In the genomic region with DNA sequence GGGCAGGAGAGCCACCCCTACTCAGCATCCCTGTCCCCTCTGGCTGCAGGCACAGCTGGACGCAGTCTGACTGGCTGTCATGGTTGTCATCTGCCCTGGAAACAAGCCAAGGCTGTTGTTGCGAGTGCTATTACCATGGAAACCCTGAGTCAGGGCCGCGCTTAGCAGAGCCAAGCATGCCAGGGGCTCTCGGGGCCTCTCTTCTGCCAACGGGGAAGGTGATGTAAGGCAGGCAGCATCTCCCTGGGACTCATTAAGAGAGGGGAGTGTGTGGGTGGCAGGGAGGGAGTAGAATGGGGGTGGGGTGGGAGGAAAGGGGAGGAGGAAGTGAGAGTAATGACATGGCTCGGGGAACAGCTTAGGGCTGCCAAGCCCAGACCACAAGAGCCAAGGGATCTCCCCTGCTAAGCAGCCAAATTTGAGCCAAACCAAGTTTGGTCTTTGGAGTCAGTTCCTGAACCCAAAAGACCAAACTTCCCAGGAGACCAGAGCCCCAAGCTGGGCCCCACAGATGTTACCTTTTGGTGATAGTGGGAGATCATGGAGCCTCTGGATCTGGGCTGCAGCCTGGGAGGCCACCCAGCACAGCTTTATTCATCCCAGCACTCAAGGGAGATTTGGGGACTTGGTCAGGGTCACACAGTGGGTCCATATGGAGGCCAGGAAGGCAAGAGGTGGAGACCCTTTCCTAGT, we compare ENCODE assay signal across 8 cellular contexts.
A peak's percentile ranks its signal among the peaks of the same experiment; 100 is the strongest.
DNase-seq lines count a peak whose midpoint lies in the region; ATAC-seq and TF ChIP-seq lines count a peak whose summit lies in the region.

No MANE protein-coding gene starts in this region.

- POLR2A ChIA-PET in HEK293 (lab: Yijun Ruan, JAX): no interaction called here

- H3K36me3 Mint-ChIP-seq in activated naive CD4-positive, alpha-beta T cell treated with anti-CD3 and anti-CD28 coated beads, Interleukin-2, amount 50 U/mL, for 72 hours: peaks cover 0 to 16% of the 10 kb centered on the region in 2 donors

- peak; percentile 71 to 90 for ATAC-seq in activated naive CD4-positive, alpha-beta T cell treated with anti-CD3 and anti-CD28 coated beads, Interleukin-2, amount 50 U/mL, for 72 hours

- H3K36me3 ChIP-seq in HEK293 (ENCODE audit: control insufficient read depth in 2 of 2, insufficient read depth in 1 of 2, low read length in 2 of 2): no peaks in the 10 kb centered on the region

- no peak for TF ChIP-seq CTCF in HEK293 (tag by site-specific recombination; IDR thresholded peaks at IDR 0.05)

- peaks cover 15 to 17% of the 10 kb centered on the region in 2 donors for H3K9me3 Mint-ChIP-seq in activated naive CD4-positive, alpha-beta T cell treated with anti-CD3 and anti-CD28 coated beads, Interleukin-2, amount 50 U/mL, for 72 hours

- peak in 1 of 2 donors; percentile 30 for DNase-seq in activated naive CD4-positive, alpha-beta T cell treated with anti-CD3 and anti-CD28 coated beads, Interleukin-2, amount 50 U/mL, for 72 hours (ENCODE audit: low spot score in 2 of 2)
- no peak for DNase-seq in activated naive CD4-positive, alpha-beta T cell treated with anti-CD3 and anti-CD28 coated beads, Interleukin-2, amount 50 U/mL, for 16 hours
- peak; percentile 73 for DNase-seq in M059J (ENCODE audit: low read depth)
- DNase-seq in SIG-M5 (lab: John Stamatoyannopoulos, UW): peak; percentile 74
- peak; percentile 73 for DNase-seq in germinal center (ENCODE audit: low spot score)
- DNase-seq in stimulated activated CD4-positive, alpha-beta T cell treated with anti-CD3 and anti-CD28 coated beads, TNF-alpha, amount 100 ng/mL, for 48 hours (ENCODE audit: low read depth in 3 of 3): peak in 2 of 3 donors; percentile 2 to 40
- no peak for DNase-seq in amniotic stem cell (lab: John Stamatoyannopoulos, UW)

- H3K4me3 ChIP-seq in HEK293 (ENCODE audit: low read depth, low read length): no peak overlapping the region

- H3K27ac Mint-ChIP-seq in activated naive CD4-positive, alpha-beta T cell treated with anti-CD3 and anti-CD28 coated beads, Interleukin-2, amount 50 U/mL, for 72 hours: no peak overlapping the region

- H3K9me3 ChIP-seq in HEK293 (ENCODE audit: control insufficient read depth, insufficient read depth, low read depth, low read length): no peaks in the 10 kb centered on the region

- 0 out of 2 replicates have a peak overlapping the region, but pooled peaks have one; percentile 9 for H3K27ac ChIP-seq in HEK293 (ENCODE audit: extremely low read depth, low read depth, low read length)

- CTCF ChIA-PET in HEK293 (lab: Yijun Ruan, JAX): no interaction called here

- H3K4me1 ChIP-seq in HEK293 (ENCODE audit: control insufficient read depth, insufficient read depth, low read length): peaks cover 3% of the 10 kb centered on the region; the same call in 1 of the 2 replicates

TF ChIP-seq in HEK293, 187 proteins besides CTCF, POLR2A, EP300 and RAD21 (continues in another document):
- TF ChIP-seq ZBTB21 (tag by site-specific recombination; IDR thresholded peaks at IDR 0.05) (0 out of 2 replicates have a peak, but pooled peaks have one; percentile 48), GLIS1 (tag by site-specific recombination; IDR thresholded peaks at IDR 0.05) (peak; percentile 91), EGR2 (tag by site-specific recombination; IDR thresholded peaks at IDR 0.05; ENCODE audit: low read depth) (peak; percentile 73), GLIS2 (tag by site-specific recombination; IDR thresholded peaks at IDR 0.05) (peak; percentile 56; the same call in 1 of the 2 replicates), ZNF341 (tag by site-specific recombination; IDR thresholded peaks at IDR 0.05; ENCODE audit: low read depth) (peak; percentile 82), ZIC2 (tag by site-specific recombination; IDR thresholded peaks at IDR 0.05) (peak; percentile 86), ZNF76 (tag by site-specific recombination; IDR thresholded peaks at IDR 0.05; ENCODE audit: borderline replicate concordance, low read depth) (no peak), ZNF571 (tag by site-specific recombination; IDR thresholded peaks at IDR 0.05) (no peak), ZNF24 (tag by site-specific recombination; IDR thresholded peaks at IDR 0.05) (no peak), ZNF423 (tag by site-specific recombination; IDR thresholded peaks at IDR 0.05) (peak; percentile 52; the same call in 1 of the 2 replicates), ZNF530 (tag by site-specific recombination; IDR thresholded peaks at IDR 0.05; ENCODE audit: low read depth) (no peak), TRIM28 (IDR thresholded peaks at IDR 0.05; ENCODE audit: borderline replicate concordance, low read length) (no peak)
- TF ChIP-seq, protein P1, sequence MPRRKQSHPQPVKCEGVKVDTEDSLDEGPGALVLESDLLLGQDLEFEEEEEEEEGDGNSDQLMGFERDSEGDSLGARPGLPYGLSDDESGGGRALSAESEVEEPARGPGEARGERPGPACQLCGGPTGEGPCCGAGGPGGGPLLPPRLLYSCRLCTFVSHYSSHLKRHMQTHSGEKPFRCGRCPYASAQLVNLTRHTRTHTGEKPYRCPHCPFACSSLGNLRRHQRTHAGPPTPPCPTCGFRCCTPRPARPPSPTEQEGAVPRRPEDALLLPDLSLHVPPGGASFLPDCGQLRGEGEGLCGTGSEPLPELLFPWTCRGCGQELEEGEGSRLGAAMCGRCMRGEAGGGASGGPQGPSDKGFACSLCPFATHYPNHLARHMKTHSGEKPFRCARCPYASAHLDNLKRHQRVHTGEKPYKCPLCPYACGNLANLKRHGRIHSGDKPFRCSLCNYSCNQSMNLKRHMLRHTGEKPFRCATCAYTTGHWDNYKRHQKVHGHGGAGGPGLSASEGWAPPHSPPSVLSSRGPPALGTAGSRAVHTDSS (tag by site-specific recombination; IDR thresholded peaks at IDR 0.05): no peak
- TF ChIP-seq, protein P2, sequence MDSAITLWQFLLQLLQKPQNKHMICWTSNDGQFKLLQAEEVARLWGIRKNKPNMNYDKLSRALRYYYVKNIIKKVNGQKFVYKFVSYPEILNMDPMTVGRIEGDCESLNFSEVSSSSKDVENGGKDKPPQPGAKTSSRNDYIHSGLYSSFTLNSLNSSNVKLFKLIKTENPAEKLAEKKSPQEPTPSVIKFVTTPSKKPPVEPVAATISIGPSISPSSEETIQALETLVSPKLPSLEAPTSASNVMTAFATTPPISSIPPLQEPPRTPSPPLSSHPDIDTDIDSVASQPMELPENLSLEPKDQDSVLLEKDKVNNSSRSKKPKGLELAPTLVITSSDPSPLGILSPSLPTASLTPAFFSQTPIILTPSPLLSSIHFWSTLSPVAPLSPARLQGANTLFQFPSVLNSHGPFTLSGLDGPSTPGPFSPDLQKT (IDR thresholded peaks at IDR 0.05; ENCODE audit: borderline replicate concordance, low read depth, low read length): no peak
- TF ChIP-seq, protein P3, sequence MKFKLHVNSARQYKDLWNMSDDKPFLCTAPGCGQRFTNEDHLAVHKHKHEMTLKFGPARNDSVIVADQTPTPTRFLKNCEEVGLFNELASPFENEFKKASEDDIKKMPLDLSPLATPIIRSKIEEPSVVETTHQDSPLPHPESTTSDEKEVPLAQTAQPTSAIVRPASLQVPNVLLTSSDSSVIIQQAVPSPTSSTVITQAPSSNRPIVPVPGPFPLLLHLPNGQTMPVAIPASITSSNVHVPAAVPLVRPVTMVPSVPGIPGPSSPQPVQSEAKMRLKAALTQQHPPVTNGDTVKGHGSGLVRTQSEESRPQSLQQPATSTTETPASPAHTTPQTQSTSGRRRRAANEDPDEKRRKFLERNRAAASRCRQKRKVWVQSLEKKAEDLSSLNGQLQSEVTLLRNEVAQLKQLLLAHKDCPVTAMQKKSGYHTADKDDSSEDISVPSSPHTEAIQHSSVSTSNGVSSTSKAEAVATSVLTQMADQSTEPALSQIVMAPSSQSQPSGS (tag by site-specific recombination; IDR thresholded peaks at IDR 0.05; ENCODE audit: low read depth): 0 out of 2 replicates have a peak, but pooled peaks have one; percentile 24
- TF ChIP-seq, protein P4, sequence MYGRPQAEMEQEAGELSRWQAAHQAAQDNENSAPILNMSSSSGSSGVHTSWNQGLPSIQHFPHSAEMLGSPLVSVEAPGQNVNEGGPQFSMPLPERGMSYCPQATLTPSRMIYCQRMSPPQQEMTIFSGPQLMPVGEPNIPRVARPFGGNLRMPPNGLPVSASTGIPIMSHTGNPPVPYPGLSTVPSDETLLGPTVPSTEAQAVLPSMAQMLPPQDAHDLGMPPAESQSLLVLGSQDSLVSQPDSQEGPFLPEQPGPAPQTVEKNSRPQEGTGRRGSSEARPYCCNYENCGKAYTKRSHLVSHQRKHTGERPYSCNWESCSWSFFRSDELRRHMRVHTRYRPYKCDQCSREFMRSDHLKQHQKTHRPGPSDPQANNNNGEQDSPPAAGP (tag by site-specific recombination; IDR thresholded peaks at IDR 0.05): peak; percentile 50; the same call in 1 of the 2 replicates
- TF ChIP-seq, protein P5, sequence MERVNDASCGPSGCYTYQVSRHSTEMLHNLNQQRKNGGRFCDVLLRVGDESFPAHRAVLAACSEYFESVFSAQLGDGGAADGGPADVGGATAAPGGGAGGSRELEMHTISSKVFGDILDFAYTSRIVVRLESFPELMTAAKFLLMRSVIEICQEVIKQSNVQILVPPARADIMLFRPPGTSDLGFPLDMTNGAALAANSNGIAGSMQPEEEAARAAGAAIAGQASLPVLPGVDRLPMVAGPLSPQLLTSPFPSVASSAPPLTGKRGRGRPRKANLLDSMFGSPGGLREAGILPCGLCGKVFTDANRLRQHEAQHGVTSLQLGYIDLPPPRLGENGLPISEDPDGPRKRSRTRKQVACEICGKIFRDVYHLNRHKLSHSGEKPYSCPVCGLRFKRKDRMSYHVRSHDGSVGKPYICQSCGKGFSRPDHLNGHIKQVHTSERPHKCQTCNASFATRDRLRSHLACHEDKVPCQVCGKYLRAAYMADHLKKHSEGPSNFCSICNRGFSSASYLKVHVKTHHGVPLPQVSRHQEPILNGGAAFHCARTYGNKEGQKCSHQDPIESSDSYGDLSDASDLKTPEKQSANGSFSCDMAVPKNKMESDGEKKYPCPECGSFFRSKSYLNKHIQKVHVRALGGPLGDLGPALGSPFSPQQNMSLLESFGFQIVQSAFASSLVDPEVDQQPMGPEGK (tag by site-specific recombination; IDR thresholded peaks at IDR 0.05): peak; percentile 78
- TF ChIP-seq, protein P6, sequence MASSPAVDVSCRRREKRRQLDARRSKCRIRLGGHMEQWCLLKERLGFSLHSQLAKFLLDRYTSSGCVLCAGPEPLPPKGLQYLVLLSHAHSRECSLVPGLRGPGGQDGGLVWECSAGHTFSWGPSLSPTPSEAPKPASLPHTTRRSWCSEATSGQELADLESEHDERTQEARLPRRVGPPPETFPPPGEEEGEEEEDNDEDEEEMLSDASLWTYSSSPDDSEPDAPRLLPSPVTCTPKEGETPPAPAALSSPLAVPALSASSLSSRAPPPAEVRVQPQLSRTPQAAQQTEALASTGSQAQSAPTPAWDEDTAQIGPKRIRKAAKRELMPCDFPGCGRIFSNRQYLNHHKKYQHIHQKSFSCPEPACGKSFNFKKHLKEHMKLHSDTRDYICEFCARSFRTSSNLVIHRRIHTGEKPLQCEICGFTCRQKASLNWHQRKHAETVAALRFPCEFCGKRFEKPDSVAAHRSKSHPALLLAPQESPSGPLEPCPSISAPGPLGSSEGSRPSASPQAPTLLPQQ (tag by site-specific recombination; IDR thresholded peaks at IDR 0.05): peak; percentile 44; the same call in 1 of the 2 replicates

Comparison
In these comparisons a context has a peak if more than half of its experiments do, and no peak if none do; other contexts are left out.
1. DNase-seq: peak in M059J (single experiment), SIG-M5 (single experiment), germinal center (single experiment) and stimulated activated CD4-positive, alpha-beta T cell treated with anti-CD3 and anti-CD28 coated beads, TNF-alpha, amount 100 ng/mL, for 48 hours (2 of 3); none in activated naive CD4-positive, alpha-beta T cell treated with anti-CD3 and anti-CD28 coated beads, Interleukin-2, amount 50 U/mL, for 16 hours (single experiment) and amniotic stem cell (single experiment).